Comparison of ENCODE assay signal across 8 cellular contexts in genomic region chr6:33411632-33412005, GRCh38. TPM values are rescaled to one million over a fixed set of nuclear protein-coding genes. Genes with fewer than 3 reads are reported as not detected.
DNase-seq lines count a peak whose midpoint lies in the region; ATAC-seq, FAIRE-seq and TF ChIP-seq lines count a peak whose summit lies in the region.

No MANE protein-coding gene starts in this region.

- CTCF ChIA-PET in HepG2 (lab: Yijun Ruan, JAX; ENCODE audit: low intra/inter-chr PET ratio, low total read pairs), result no interaction called here

- peak overlapping the region; percentile 7 to 99 (median 92) for H3K4me3 ChIP-seq in adrenal gland
- peak overlapping the region; percentile 85 to 87 (median 86) for H3K4me3 ChIP-seq in HepG2 (replicated peaks in 1 of 3; ENCODE audit: insufficient read depth in 1 of 3, low read depth in 2 of 3, low read length in 3 of 3)
- H3K4me3 ChIP-seq in thymus (ENCODE audit: low read length), result peak overlapping the region; percentile 88

- intact Hi-C loops in activated CD4-positive, alpha-beta T cell treated with anti-CD3 and anti-CD28 coated beads, Interleukin-2, amount 10 ng/mL, durations not matched to agents 24 days and 14 days (cut with micrococcal nuclease), result loop anchor here (2.0 to 10.0 kb wide), 5 partner anchors 15 to 1237 kb away; partner anchors contain the start of genes AGPAT1, B3GALT4, RGL2 and RNF5
- intact Hi-C loops in adrenal gland (cut with DNase I), result loop anchor here in 1 of 2 donors (10.0 kb wide), 1 partner anchor 1677 kb away; the partner anchor contains the start of gene CLIC1
- intact Hi-C loops in HepG2 (cut with micrococcal nuclease; ENCODE audit: unreplicated experiment), result no loop called here

- peak overlapping the region; percentile 82 for H3K9ac ChIP-seq in HepG2 (ENCODE audit: insufficient read depth, low read depth, low read length)

- DNase-seq in activated CD4-positive, alpha-beta T cell treated with anti-CD3 and anti-CD28 coated beads, Interleukin-2, amount 10 ng/mL, durations not matched to agents 24 days and 14 days, result no peak
- DNase-seq in activated CD4-positive, alpha-beta T cell treated with anti-CD3 and anti-CD28 coated beads for 48 hours, result no peak
- DNase-seq in adrenal gland (no peak), HepG2 (ENCODE audit: low spot score) (no peak), HuH-7 (ENCODE audit: low spot score) (no peak), GM20000 (ENCODE audit: low spot score) (no peak), NK-92 (lab: John Stamatoyannopoulos, UW; ENCODE audit: unreplicated experiment) (no peak)

- H3K9me3 ChIP-seq in adrenal gland (replicated peaks in 1 of 3), result no peaks in the 10 kb centered on the region
- no peaks in the 10 kb centered on the region for H3K9me3 ChIP-seq in HepG2 (ENCODE audit: low read length)
- H3K9me3 ChIP-seq in thymus (ENCODE audit: control insufficient read depth), result no peaks in the 10 kb centered on the region

- TF ChIP-seq RAD21 in HepG2 (CRISPR knock-in tag; IDR thresholded peaks at IDR 0.05), result no peak

- ATAC-seq in HepG2, result no peak

- POLR2A ChIA-PET in HepG2 (lab: Yijun Ruan, JAX), result interaction anchor here (2.5 kb wide), 1 partner anchor 14 kb away, joined by 13 read pairs; no protein-coding TSS in a partner anchor

- H2AFZ ChIP-seq in HepG2 (ENCODE audit: low read length), result no peak overlapping the region

- H3K27me3 Mint-ChIP-seq in activated CD4-positive, alpha-beta T cell treated with anti-CD3 and anti-CD28 coated beads, Interleukin-2, amount 10 ng/mL, durations not matched to agents 24 days and 14 days, result no peaks in the 10 kb centered on the region

- TF ChIP-seq EP300 in HepG2 (IDR thresholded peaks at IDR 0.05; ENCODE audit: low read depth in 2 of 2, low read length in 2 of 2) (no peak), HepG2 (CRISPR knock-in tag; IDR thresholded peaks at IDR 0.05; ENCODE audit: borderline replicate concordance) (no peak)

- peaks cover 0 to 44% of the 10 kb centered on the region in 2 donors for H3K36me3 ChIP-seq in adrenal gland (replicated peaks in 1 of 2)
- peaks cover 19 to 44% of the 10 kb centered on the region in 2 experiments for H3K36me3 ChIP-seq in HepG2 (replicated peaks in 1 of 2; ENCODE audit: control insufficient read depth in 1 of 2, insufficient read depth in 2 of 2, low read length in 2 of 2)
- H3K36me3 ChIP-seq in thymus (ENCODE audit: control insufficient read depth, insufficient read depth), result peaks cover 46% of the 10 kb centered on the region

- peaks cover 46% of the 10 kb centered on the region for H3K4me1 Mint-ChIP-seq in activated CD4-positive, alpha-beta T cell treated with anti-CD3 and anti-CD28 coated beads, Interleukin-2, amount 10 ng/mL, durations not matched to agents 24 days and 14 days

- TF ChIP-seq POLR2A in adrenal gland (IDR thresholded peaks at IDR 0.05) (no peak), HepG2 (IDR thresholded peaks at IDR 0.05; ENCODE audit: insufficient read depth in 1 of 2, low read depth in 2 of 2, low read length in 2 of 2) (no peak)

- peaks cover 16% of the 10 kb centered on the region for H3K79me2 ChIP-seq in HepG2 (ENCODE audit: insufficient read depth, low read length)

- H3K27ac ChIP-seq in adrenal gland (peak overlapping the region in 4 of 5 donors; percentile 93 to 100 (median 96)), HepG2 (ENCODE audit: extremely low read length, insufficient read depth, low read length) (peak overlapping the region; percentile 57), thymus (ENCODE audit: low read depth) (no peak overlapping the region)

- TF ChIP-seq CTCF in adrenal gland (IDR thresholded peaks at IDR 0.05) (no peak), HepG2 (CRISPR knock-in tag; IDR thresholded peaks at IDR 0.05) (no peak), GM20000 (IDR thresholded peaks at IDR 0.05; ENCODE audit: extremely low read depth, missing control alignments) (no peak)

- no TSS peak for BruUV-seq in HepG2 (replicated peaks; lab: Mats Ljungman, UMichigan)

- in situ Hi-C loops in HepG2 (cut with HindIII; ENCODE audit: extremely low pct_ligation_motif_present, low pct_unique_long_range_greater_than_20kb), result loop anchor here (10.0 to 25.0 kb wide), 2 partner anchors 124 to 207 kb away; partner anchors contain the start of genes B3GALT4, HSD17B8, PFDN6 and RGL2

- H3K36me3 Mint-ChIP-seq in activated CD4-positive, alpha-beta T cell treated with anti-CD3 and anti-CD28 coated beads, Interleukin-2, amount 10 ng/mL, durations not matched to agents 24 days and 14 days (ENCODE audit: low read depth), result peaks cover 46% of the 10 kb centered on the region

- 53 to 64% (median 60%) methylated on average over 6 of the region's 6 CpGs for WGBS in adrenal gland, 4 donors
- 86% methylated on average over 6 of the region's 6 CpGs for WGBS in HepG2 (ENCODE audit: low lambda C conversion rate)
- 80% methylated on average over 6 of the region's 6 CpGs for WGBS in thymus

- H4K20me1 ChIP-seq in HepG2 (ENCODE audit: insufficient read depth, low read length), result no peaks in the 10 kb centered on the region

- peak overlapping the region; percentile 76 for H3K4me3 Mint-ChIP-seq in activated CD4-positive, alpha-beta T cell treated with anti-CD3 and anti-CD28 coated beads, Interleukin-2, amount 10 ng/mL, durations not matched to agents 24 days and 14 days

- no peaks in the 10 kb centered on the region for H3K9me3 Mint-ChIP-seq in activated CD4-positive, alpha-beta T cell treated with anti-CD3 and anti-CD28 coated beads, Interleukin-2, amount 10 ng/mL, durations not matched to agents 24 days and 14 days

- FAIRE-seq in HepG2 (lab: Jason Lieb, UNC), result no peak

- no peaks in the 10 kb centered on the region for H3K27me3 ChIP-seq in adrenal gland
- H3K27me3 ChIP-seq in HepG2 (ENCODE audit: control insufficient read depth in 1 of 2, insufficient read depth in 2 of 2, low read length in 2 of 2), result no peaks in the 10 kb centered on the region
- H3K27me3 ChIP-seq in thymus (ENCODE audit: control insufficient read depth, insufficient read depth), result no peaks in the 10 kb centered on the region

- peak overlapping the region; percentile 57 for H3K27ac Mint-ChIP-seq in activated CD4-positive, alpha-beta T cell treated with anti-CD3 and anti-CD28 coated beads, Interleukin-2, amount 10 ng/mL, durations not matched to agents 24 days and 14 days

- H3K4me2 ChIP-seq in HepG2 (ENCODE audit: low read depth, low read length), result peak overlapping the region; percentile 84

- H3K4me1 ChIP-seq in adrenal gland (replicated peaks in 1 of 2), result peaks cover 8 to 33% of the 10 kb centered on the region in 2 donors
- peaks cover 39% of the 10 kb centered on the region for H3K4me1 ChIP-seq in HepG2 (ENCODE audit: insufficient read depth, low read length)
- peaks cover 11% of the 10 kb centered on the region for H3K4me1 ChIP-seq in thymus (ENCODE audit: control insufficient read depth, insufficient read depth, low read length)

RNA-seq across cellular contexts. Expression of gene PHF1, which starts 0.8 kb away (rescaled TPM):
- total RNA-seq in activated CD4-positive, alpha-beta T cell treated with anti-CD3 and anti-CD28 coated beads, Interleukin-2, amount 10 ng/mL, durations not matched to agents 24 days and 14 days, result 29.5 and 33.6 TPM in 2 replicates
- 100 to 1,000 TPM in 1 of 8 donors, 10 to 100 TPM in 7; 50.5 to 102 (median 66.6) TPM for total RNA-seq in adrenal gland
- polyA plus RNA-seq in adrenal gland, result 100 to 1,000 TPM in 2 of 3 donors, 10 to 100 TPM in 1; 36.6 to 410 (median 298) TPM
- total RNA-seq in HepG2 (2016; rRNA removed; fragmentation: Illumina TruSeq; extraction: Trizol), result 14.3 and 25.4 TPM in 2 replicates
- total RNA-seq in HepG2 (2016; cell fraction: cytosol; rRNA removed; fragmentation: Illumina TruSeq; extraction: Trizol; ENCODE audit: low read depth), result 8.6 and 10.0 TPM in 2 replicates
- total RNA-seq in HepG2 (2016; cell fraction: insoluble cytoplasmic fraction; rRNA removed; fragmentation: Illumina TruSeq; extraction: Trizol), result 13.8 and 26.7 TPM in 2 replicates
- total RNA-seq in HepG2 (2016; cell fraction: membrane; rRNA removed; fragmentation: Illumina TruSeq; extraction: Trizol), result 20.1 and 20.5 TPM in 2 replicates
- total RNA-seq in HepG2 (2016; cell fraction: nucleus; rRNA removed; fragmentation: Illumina TruSeq; extraction: Trizol), result 25.9 and 27.3 TPM in 2 replicates
- polyA plus RNA-seq in HepG2 (2011; rRNA removed), result 61.9 and 77.2 TPM in 2 replicates
- 41.5 and 45.3 TPM in 2 replicates for polyA plus RNA-seq in HepG2 (2011; cell fraction: cytosol; rRNA removed)
- polyA plus RNA-seq in HepG2 (2011; cell fraction: nucleus; rRNA removed), result 358 and 376 TPM in 2 replicates
- 45.7 and 67.9 TPM in 2 replicates for polyA plus RNA-seq in HepG2 (2012)
- polyA plus RNA-seq in HepG2 (2016; cell fraction: cytosol; fragmentation: Illumina TruSeq; extraction: Trizol; ENCODE audit: low read depth), result 16.9 and 19.4 TPM in 2 replicates
- polyA plus RNA-seq in HepG2 (2016; cell fraction: insoluble cytoplasmic fraction; fragmentation: Illumina TruSeq; extraction: Trizol; ENCODE audit: low read depth), result 26.3 and 31.9 TPM in 2 replicates
- polyA plus RNA-seq in HepG2 (2016; cell fraction: membrane; fragmentation: Illumina TruSeq; extraction: Trizol; ENCODE audit: low read depth), result 31.4 and 34.9 TPM in 2 replicates
- 98.6 and 111 TPM in 2 replicates for polyA plus RNA-seq in HepG2 (2016; cell fraction: nucleus; fragmentation: Illumina TruSeq; extraction: Trizol; ENCODE audit: insufficient read depth, low read depth)
- 22.2 and 35.1 TPM in 2 replicates for polyA minus RNA-seq in HepG2 (2011; rRNA and poly(A)+ RNA removed; ENCODE audit: low replicate concordance)
- 11.8 and 13.5 TPM in 2 replicates for polyA minus RNA-seq in HepG2 (2011; cell fraction: cytosol; rRNA and poly(A)+ RNA removed)
- 33.0 and 41.3 TPM in 2 replicates for polyA minus RNA-seq in HepG2 (2011; cell fraction: nucleus; rRNA and poly(A)+ RNA removed)
- polyA plus RNA-seq in thymus, result 141 TPM

RNA-seq across cellular contexts. Expression of gene CUTA, which starts 6.3 kb away (rescaled TPM):
- 120 and 124 TPM in 2 replicates for total RNA-seq in activated CD4-positive, alpha-beta T cell treated with anti-CD3 and anti-CD28 coated beads, Interleukin-2, amount 10 ng/mL, durations not matched to agents 24 days and 14 days
- total RNA-seq in adrenal gland (100 to 1,000 TPM; 267 to 437 (median 306) TPM), HepG2 (2016; rRNA removed; fragmentation: Illumina TruSeq; extraction: Trizol) (106 and 180 TPM in 2 replicates)
- polyA plus RNA-seq in adrenal gland (100 to 1,000 TPM; 212 to 370 (median 213) TPM), HepG2 (2011; rRNA removed) (169 and 170 TPM in 2 replicates), thymus (199 TPM)
- total RNA-seq in HepG2 (2016; cell fraction: cytosol; rRNA removed; fragmentation: Illumina TruSeq; extraction: Trizol; ENCODE audit: low read depth), result 87.7 and 122 TPM in 2 replicates
- 99.2 and 177 TPM in 2 replicates for total RNA-seq in HepG2 (2016; cell fraction: insoluble cytoplasmic fraction; rRNA removed; fragmentation: Illumina TruSeq; extraction: Trizol)
- total RNA-seq in HepG2 (2016; cell fraction: membrane; rRNA removed; fragmentation: Illumina TruSeq; extraction: Trizol), result 103 and 132 TPM in 2 replicates
- total RNA-seq in HepG2 (2016; cell fraction: nucleus; rRNA removed; fragmentation: Illumina TruSeq; extraction: Trizol), result 108 and 119 TPM in 2 replicates
- polyA plus RNA-seq in HepG2 (2011; cell fraction: cytosol; rRNA removed), result 216 and 233 TPM in 2 replicates
- polyA plus RNA-seq in HepG2 (2011; cell fraction: nucleus; rRNA removed), result 172 and 210 TPM in 2 replicates
- polyA plus RNA-seq in HepG2 (2012), result 255 and 283 TPM in 2 replicates
- 146 and 200 TPM in 2 replicates for polyA plus RNA-seq in HepG2 (2016; cell fraction: cytosol; fragmentation: Illumina TruSeq; extraction: Trizol; ENCODE audit: low read depth)
- polyA plus RNA-seq in HepG2 (2016; cell fraction: insoluble cytoplasmic fraction; fragmentation: Illumina TruSeq; extraction: Trizol; ENCODE audit: low read depth), result 151 and 161 TPM in 2 replicates
- polyA plus RNA-seq in HepG2 (2016; cell fraction: membrane; fragmentation: Illumina TruSeq; extraction: Trizol; ENCODE audit: low read depth), result 164 and 192 TPM in 2 replicates
- polyA plus RNA-seq in HepG2 (2016; cell fraction: nucleus; fragmentation: Illumina TruSeq; extraction: Trizol; ENCODE audit: insufficient read depth, low read depth), result 257 and 280 TPM in 2 replicates
- 123 and 177 TPM in 2 replicates for polyA minus RNA-seq in HepG2 (2011; rRNA and poly(A)+ RNA removed; ENCODE audit: low replicate concordance)
- 58.9 and 70.6 TPM in 2 replicates for polyA minus RNA-seq in HepG2 (2011; cell fraction: cytosol; rRNA and poly(A)+ RNA removed)
- 46.0 and 46.9 TPM in 2 replicates for polyA minus RNA-seq in HepG2 (2011; cell fraction: nucleus; rRNA and poly(A)+ RNA removed)

RNA-seq across cellular contexts. Expression of gene SYNGAP1, which starts 8.2 kb away (rescaled TPM):
- 41.5 and 44.6 TPM in 2 replicates for total RNA-seq in activated CD4-positive, alpha-beta T cell treated with anti-CD3 and anti-CD28 coated beads, Interleukin-2, amount 10 ng/mL, durations not matched to agents 24 days and 14 days
- total RNA-seq in adrenal gland (10 to 100 TPM in 4 of 8 donors, 1 to 10 TPM in 4; 3.6 to 23.9 (median 10.3) TPM), HepG2 (2016; rRNA removed; fragmentation: Illumina TruSeq; extraction: Trizol) (0.41 and 0.75 TPM in 2 replicates)
- polyA plus RNA-seq in adrenal gland (10 to 100 TPM in 1 of 3 donors, 1 to 10 TPM in 2; 5.0 to 73.5 (median 8.3) TPM), HepG2 (2011; rRNA removed) (1.1 and 1.9 TPM in 2 replicates), thymus (26.7 TPM)
- 0.09 and 0.10 TPM in 2 replicates for total RNA-seq in HepG2 (2016; cell fraction: cytosol; rRNA removed; fragmentation: Illumina TruSeq; extraction: Trizol; ENCODE audit: low read depth)
- 0.42 and 0.78 TPM in 2 replicates for total RNA-seq in HepG2 (2016; cell fraction: insoluble cytoplasmic fraction; rRNA removed; fragmentation: Illumina TruSeq; extraction: Trizol)
- 0.14 and 0.15 TPM in 2 replicates for total RNA-seq in HepG2 (2016; cell fraction: membrane; rRNA removed; fragmentation: Illumina TruSeq; extraction: Trizol)
- 1.1 and 1.4 TPM in 2 replicates for total RNA-seq in HepG2 (2016; cell fraction: nucleus; rRNA removed; fragmentation: Illumina TruSeq; extraction: Trizol)
- 0.32 and 0.33 TPM in 2 replicates for polyA plus RNA-seq in HepG2 (2011; cell fraction: cytosol; rRNA removed)
- polyA plus RNA-seq in HepG2 (2011; cell fraction: nucleus; rRNA removed), result 12.4 and 12.6 TPM in 2 replicates
- 2.7 and 3.4 TPM in 2 replicates for polyA plus RNA-seq in HepG2 (2012)
- polyA plus RNA-seq in HepG2 (2016; cell fraction: cytosol; fragmentation: Illumina TruSeq; extraction: Trizol; ENCODE audit: low read depth), result 0.07 TPM in 2 replicates
- polyA plus RNA-seq in HepG2 (2016; cell fraction: insoluble cytoplasmic fraction; fragmentation: Illumina TruSeq; extraction: Trizol; ENCODE audit: low read depth), result 0.70 and 1.0 TPM in 2 replicates
- 0.16 and 0.18 TPM in 2 replicates for polyA plus RNA-seq in HepG2 (2016; cell fraction: membrane; fragmentation: Illumina TruSeq; extraction: Trizol; ENCODE audit: low read depth)
- polyA plus RNA-seq in HepG2 (2016; cell fraction: nucleus; fragmentation: Illumina TruSeq; extraction: Trizol; ENCODE audit: insufficient read depth, low read depth), result 6.2 and 14.4 TPM in 2 replicates
- polyA minus RNA-seq in HepG2 (2011; rRNA and poly(A)+ RNA removed; ENCODE audit: low replicate concordance), result 0.98 and 2.6 TPM in 2 replicates
- polyA minus RNA-seq in HepG2 (2011; cell fraction: cytosol; rRNA and poly(A)+ RNA removed), result 0.26 and 0.49 TPM in 2 replicates
- 2.2 and 4.4 TPM in 2 replicates for polyA minus RNA-seq in HepG2 (2011; cell fraction: nucleus; rRNA and poly(A)+ RNA removed)

RNA-seq across cellular contexts. Expression of gene KIFC1, which starts 20.0 kb away (rescaled TPM):
- total RNA-seq in activated CD4-positive, alpha-beta T cell treated with anti-CD3 and anti-CD28 coated beads, Interleukin-2, amount 10 ng/mL, durations not matched to agents 24 days and 14 days, result 64.9 and 66.5 TPM in 2 replicates
- total RNA-seq in adrenal gland (1 to 10 TPM in 6 of 8 donors, under 1 TPM in 1, not detected in 1; 0.60 to 3.3 (median 1.6) TPM), HepG2 (2016; rRNA removed; fragmentation: Illumina TruSeq; extraction: Trizol) (45.5 and 47.6 TPM in 2 replicates)
- polyA plus RNA-seq in adrenal gland (1 to 10 TPM in 1 of 3 donors, under 1 TPM in 2; 0.74 to 1.4 (median 0.88) TPM), HepG2 (2011; rRNA removed) (20.4 and 25.0 TPM in 2 replicates), thymus (5.5 TPM)
- total RNA-seq in HepG2 (2016; cell fraction: cytosol; rRNA removed; fragmentation: Illumina TruSeq; extraction: Trizol; ENCODE audit: low read depth), result 7.7 and 8.2 TPM in 2 replicates
- total RNA-seq in HepG2 (2016; cell fraction: insoluble cytoplasmic fraction; rRNA removed; fragmentation: Illumina TruSeq; extraction: Trizol), result 43.2 and 48.8 TPM in 2 replicates
- total RNA-seq in HepG2 (2016; cell fraction: membrane; rRNA removed; fragmentation: Illumina TruSeq; extraction: Trizol), result 18.6 and 22.9 TPM in 2 replicates
- total RNA-seq in HepG2 (2016; cell fraction: nucleus; rRNA removed; fragmentation: Illumina TruSeq; extraction: Trizol), result 40.9 and 44.4 TPM in 2 replicates
- polyA plus RNA-seq in HepG2 (2011; cell fraction: cytosol; rRNA removed), result 12.6 and 23.6 TPM in 2 replicates
- polyA plus RNA-seq in HepG2 (2011; cell fraction: nucleus; rRNA removed), result 42.5 and 71.9 TPM in 2 replicates
- 13.7 and 21.2 TPM in 2 replicates for polyA plus RNA-seq in HepG2 (2012)
- 3.3 and 3.9 TPM in 2 replicates for polyA plus RNA-seq in HepG2 (2016; cell fraction: cytosol; fragmentation: Illumina TruSeq; extraction: Trizol; ENCODE audit: low read depth)
- polyA plus RNA-seq in HepG2 (2016; cell fraction: insoluble cytoplasmic fraction; fragmentation: Illumina TruSeq; extraction: Trizol; ENCODE audit: low read depth), result 50.9 and 58.4 TPM in 2 replicates
- 6.2 and 7.1 TPM in 2 replicates for polyA plus RNA-seq in HepG2 (2016; cell fraction: membrane; fragmentation: Illumina TruSeq; extraction: Trizol; ENCODE audit: low read depth)
- polyA plus RNA-seq in HepG2 (2016; cell fraction: nucleus; fragmentation: Illumina TruSeq; extraction: Trizol; ENCODE audit: insufficient read depth, low read depth), result 83.2 and 93.0 TPM in 2 replicates
- 36.0 and 106 TPM in 2 replicates for polyA minus RNA-seq in HepG2 (2011; rRNA and poly(A)+ RNA removed; ENCODE audit: low replicate concordance)
- polyA minus RNA-seq in HepG2 (2011; cell fraction: cytosol; rRNA and poly(A)+ RNA removed), result 8.9 and 14.8 TPM in 2 replicates
- polyA minus RNA-seq in HepG2 (2011; cell fraction: nucleus; rRNA and poly(A)+ RNA removed), result 35.4 and 47.3 TPM in 2 replicates

RNA-seq across cellular contexts. Expression of gene ZBTB9, which starts 42.8 kb away (rescaled TPM):
- total RNA-seq in activated CD4-positive, alpha-beta T cell treated with anti-CD3 and anti-CD28 coated beads, Interleukin-2, amount 10 ng/mL, durations not matched to agents 24 days and 14 days, result 14.2 and 14.5 TPM in 2 replicates
- total RNA-seq in adrenal gland (10 to 100 TPM in 1 of 8 donors, 1 to 10 TPM in 7; 2.3 to 10.3 (median 6.7) TPM), HepG2 (2016; rRNA removed; fragmentation: Illumina TruSeq; extraction: Trizol) (9.2 and 11.5 TPM in 2 replicates)
- polyA plus RNA-seq in adrenal gland (10 to 100 TPM in 1 of 3 donors, 1 to 10 TPM in 2; 3.8 to 11.2 (median 4.2) TPM), HepG2 (2011; rRNA removed) (5.3 and 7.1 TPM in 2 replicates), thymus (9.0 TPM)
- 1.1 and 1.9 TPM in 2 replicates for total RNA-seq in HepG2 (2016; cell fraction: cytosol; rRNA removed; fragmentation: Illumina TruSeq; extraction: Trizol; ENCODE audit: low read depth)
- total RNA-seq in HepG2 (2016; cell fraction: insoluble cytoplasmic fraction; rRNA removed; fragmentation: Illumina TruSeq; extraction: Trizol), result 10.0 and 10.1 TPM in 2 replicates
- total RNA-seq in HepG2 (2016; cell fraction: membrane; rRNA removed; fragmentation: Illumina TruSeq; extraction: Trizol), result 4.7 and 6.0 TPM in 2 replicates
- total RNA-seq in HepG2 (2016; cell fraction: nucleus; rRNA removed; fragmentation: Illumina TruSeq; extraction: Trizol), result 6.5 and 6.7 TPM in 2 replicates
- 3.8 and 5.0 TPM in 2 replicates for polyA plus RNA-seq in HepG2 (2011; cell fraction: cytosol; rRNA removed)
- 3.6 and 4.8 TPM in 2 replicates for polyA plus RNA-seq in HepG2 (2011; cell fraction: nucleus; rRNA removed)
- 7.1 and 7.6 TPM in 2 replicates for polyA plus RNA-seq in HepG2 (2012)
- polyA plus RNA-seq in HepG2 (2016; cell fraction: cytosol; fragmentation: Illumina TruSeq; extraction: Trizol; ENCODE audit: low read depth), result 0.71 and 0.88 TPM in 2 replicates
- polyA plus RNA-seq in HepG2 (2016; cell fraction: insoluble cytoplasmic fraction; fragmentation: Illumina TruSeq; extraction: Trizol; ENCODE audit: low read depth), result 9.1 and 13.0 TPM in 2 replicates
- polyA plus RNA-seq in HepG2 (2016; cell fraction: membrane; fragmentation: Illumina TruSeq; extraction: Trizol; ENCODE audit: low read depth), result 2.4 and 2.5 TPM in 2 replicates
- 7.9 and 11.1 TPM in 2 replicates for polyA plus RNA-seq in HepG2 (2016; cell fraction: nucleus; fragmentation: Illumina TruSeq; extraction: Trizol; ENCODE audit: insufficient read depth, low read depth)
- polyA minus RNA-seq in HepG2 (2011; rRNA and poly(A)+ RNA removed; ENCODE audit: low replicate concordance), result 12.4 and 17.3 TPM in 2 replicates
- polyA minus RNA-seq in HepG2 (2011; cell fraction: cytosol; rRNA and poly(A)+ RNA removed), result 5.9 and 8.3 TPM in 2 replicates
- 4.5 and 5.7 TPM in 2 replicates for polyA minus RNA-seq in HepG2 (2011; cell fraction: nucleus; rRNA and poly(A)+ RNA removed)
